19 cellular contexts compared by ENCODE assay signal in genomic region chr6:77089776-77090175, GRCh38.
A peak's percentile ranks its signal among the peaks of the same experiment; 100 is the strongest.
DNase-seq lines count a peak whose midpoint lies in the region; ATAC-seq lines count a peak whose summit lies in the region.
"Had no signal": no experiment of that assay in that cellular context is flagged by ENCODE, and none has a peak within 500 bp of the region (broad histone marks: within the 10 kb centered on the region; RNA-seq: fewer than 3 reads in every experiment).

No MANE protein-coding gene starts in this region.

- no peak overlapping the region for H3K18ac ChIP-seq in mesenchymal stem cell (ENCODE audit: low read depth in 1 of 2, low read length in 2 of 2)

- H3K23ac ChIP-seq in mesenchymal stem cell (ENCODE audit: low read length in 2 of 2) = no peak overlapping the region

- no peak overlapping the region for H2BK120ac ChIP-seq in mesenchymal stem cell (ENCODE audit: low read depth, low read length)

- H2AK5ac ChIP-seq in mesenchymal stem cell (ENCODE audit: low read length, severe bottlenecking) = no peak overlapping the region

- H4K91ac ChIP-seq in mesenchymal stem cell (ENCODE audit: low read length) = no peak overlapping the region

- no peak overlapping the region for H3K27ac ChIP-seq in epithelial cell of prostate
- H3K27ac ChIP-seq in mesenchymal stem cell (ENCODE audit: low read length, poor library complexity, severe bottlenecking) = no peak overlapping the region
- H3K27ac ChIP-seq: A549, SJCRH30 had no signal

- H2BK5ac ChIP-seq in mesenchymal stem cell (ENCODE audit: low read depth, low read length, poor library complexity, severe bottlenecking) = no peak overlapping the region

- H3K79me1 ChIP-seq in mesenchymal stem cell (replicated peaks; ENCODE audit: low read length, poor library complexity, severe bottlenecking) = peaks cover 2% of the 10 kb centered on the region

- no peak for ATAC-seq in HG03095 (IDR thresholded peaks at IDR 0.05; ENCODE audit: unreplicated experiment)
- ATAC-seq in HG03378 (IDR thresholded peaks at IDR 0.05; ENCODE audit: unreplicated experiment) = no peak
- ATAC-seq: A549, HCT116 had no signal

- H3K36me3 ChIP-seq in mesenchymal stem cell (ENCODE audit: control insufficient read depth in 1 of 2, insufficient read depth in 2 of 2, low read depth in 1 of 2, low read length in 2 of 2) = no peaks in the 10 kb centered on the region
- H3K36me3 ChIP-seq: SJCRH30 had no signal

- no peak overlapping the region for H3K4me3 ChIP-seq in mesenchymal stem cell (ENCODE audit: insufficient read depth in 1 of 2, low read depth in 1 of 2, low read length in 2 of 2)
- H3K4me3 ChIP-seq: A549, SJCRH30 had no signal

- H2BK12ac ChIP-seq in mesenchymal stem cell (ENCODE audit: low read length in 2 of 2) = no peak overlapping the region

- H3K9ac ChIP-seq in mesenchymal stem cell (ENCODE audit: low read length) = no peak overlapping the region

- no peak overlapping the region for H2BK15ac ChIP-seq in mesenchymal stem cell (ENCODE audit: low read depth, poor library complexity, severe bottlenecking)

- no peak overlapping the region for H3K14ac ChIP-seq in mesenchymal stem cell (ENCODE audit: low read length in 2 of 2)

- H3K4ac ChIP-seq in mesenchymal stem cell (ENCODE audit: low read depth in 1 of 2, low read length in 2 of 2) = no peak overlapping the region

- peaks cover 4% of the 10 kb centered on the region for H3K9me3 ChIP-seq in mesenchymal stem cell (ENCODE audit: control insufficient read depth, low read length)
- H3K9me3 ChIP-seq: A549, SJCRH30 had no signal

- peak; percentile 69 for DNase-seq in ELR (ENCODE audit: low read depth)
- DNase-seq in NCI-H226 = peak; percentile 11
- DNase-seq in epithelial cell of prostate (ENCODE audit: low read depth, low spot score) = peak; percentile 12
- DNase-seq in mesenchymal stem cell = peak; percentile 30
- DNase-seq in activated CD4-positive, alpha-beta T cell treated with anti-CD3 and anti-CD28 coated beads, Interleukin-2, amount 50 U/mL, for 4 hours = no peak
- DNase-seq in activated T-cell treated with anti-CD3 and anti-CD28 coated beads, Interleukin-2, amount 50 U/mL, for 48 hours = no peak
- DNase-seq: DMS79, GF-D8, KG1, MM.1S, NCI-H1105, NCI-H1694 treated with DMSO at 0.1 percent for 48 hours, NCI-H446, NCI-H774, SJCRH30 had no signal

- no peak overlapping the region for H4K8ac ChIP-seq in mesenchymal stem cell (ENCODE audit: low read length)

- no peak overlapping the region for H3K4me2 ChIP-seq in mesenchymal stem cell (ENCODE audit: low read length, poor library complexity, severe bottlenecking)
- H3K4me2 ChIP-seq: A549 had no signal

- no peak overlapping the region for H2AFZ ChIP-seq in mesenchymal stem cell (ENCODE audit: low read depth, low read length)

- H3K27me3 ChIP-seq in mesenchymal stem cell (ENCODE audit: control insufficient read depth in 1 of 2, insufficient read depth in 1 of 2, low read length in 2 of 2) = no peaks in the 10 kb centered on the region
- H3K27me3 ChIP-seq: SJCRH30 had no signal

- no peaks in the 10 kb centered on the region for H3K4me1 ChIP-seq in mesenchymal stem cell (ENCODE audit: control insufficient read depth, insufficient read depth, low read depth, low read length)
- H3K4me1 ChIP-seq: A549, SJCRH30 had no signal

Comparison
In these comparisons a context has a peak if more than half of its experiments do, and no peak if none do; other contexts are left out.
1. DNase-seq: peak in ELR (single experiment), NCI-H226 (single experiment), epithelial cell of prostate (single experiment) and mesenchymal stem cell (single experiment); none in activated CD4-positive, alpha-beta T cell treated with anti-CD3 and anti-CD28 coated beads, Interleukin-2, amount 50 U/mL, for 4 hours (0 of 2) and activated T-cell treated with anti-CD3 and anti-CD28 coated beads, Interleukin-2, amount 50 U/mL, for 48 hours (0 of 2).